Comparison of ENCODE assay signal across 32 cellular contexts in the genomic region with DNA sequence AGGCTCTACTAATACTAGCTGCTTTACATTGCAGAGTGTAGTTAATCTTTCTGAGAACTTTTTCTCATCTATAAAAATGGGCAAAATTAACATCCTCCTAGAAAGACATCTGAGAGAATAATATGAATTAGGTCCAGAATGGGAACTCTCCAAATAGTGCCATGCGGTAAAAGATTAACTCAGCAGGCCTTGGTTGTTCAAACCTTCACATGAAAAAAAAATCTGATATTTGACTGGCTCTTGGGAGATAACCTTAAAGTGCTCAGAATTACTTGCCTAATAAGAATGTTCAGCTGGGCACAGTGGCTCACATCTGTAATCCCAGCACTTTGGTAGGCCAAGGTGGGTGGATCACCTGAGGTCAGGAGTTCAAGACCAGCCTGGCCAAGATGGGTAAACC. TPM values are rescaled to one million over a fixed set of nuclear protein-coding genes. Genes with fewer than 3 reads are reported as not detected.
"Had no signal": no experiment of that assay in that cellular context is flagged by ENCODE, and none has a peak within 500 bp of the region (broad histone marks: within the 10 kb centered on the region; RNA-seq: fewer than 3 reads in every experiment).

No MANE protein-coding gene starts in this region.

- H3K36me3 Mint-ChIP-seq: activated CD4-positive, alpha-beta memory T cell treated with anti-CD3 and anti-CD28 coated beads for 36 hours; activated naive CD8-positive, alpha-beta T cell treated with anti-CD3 and anti-CD28 coated beads, Interleukin-2, amount 10 ng/mL, durations not matched to agents 7 days and 5 days; T-cell had no signal

- H3K36me3 ChIP-seq: ascending aorta, brain microvascular endothelial cell, breast epithelium had no signal

- H3K9me3 ChIP-seq: ascending aorta, breast epithelium had no signal

- H3K4me1 ChIP-seq: ascending aorta, breast epithelium had no signal

- ATAC-seq: activated CD4-positive, alpha-beta T cell treated with anti-CD3 and anti-CD28 coated beads for 36 hours; activated CD8-positive, alpha-beta T cell treated with anti-CD3 and anti-CD28 coated beads for 36 hours; activated naive CD8-positive, alpha-beta T cell treated with anti-CD3 and anti-CD28 coated beads, Interleukin-2, amount 50 U/mL, for 24 hours; activated T-cell treated with anti-CD3 and anti-CD28 coated beads, Interleukin-2, amount 50 U/mL, for 4 hours; activated T-cell treated with anti-CD3 and anti-CD28 coated beads, Interleukin-2, amount 50 U/mL, for 72 hours; activated T-helper 17 cell treated with anti-CD3 and anti-CD28 coated beads, Interleukin-2, amount 50 U/mL, for 72 hours; T-cell; T-helper 17 cell had no signal

- H3K27me3 ChIP-seq: ascending aorta, brain microvascular endothelial cell, breast epithelium had no signal

- DNase-seq: activated B cell treated with CpG ODN at 0.5 μM for 24 hours; activated CD4-positive, alpha-beta memory T cell treated with anti-CD3 and anti-CD28 coated beads for 36 hours; activated CD4-positive, alpha-beta T cell treated with anti-CD3 and anti-CD28 coated beads for 36 hours; activated CD4-positive, alpha-beta T cell treated with anti-CD3 and anti-CD28 coated beads for 48 hours; activated CD4-positive, alpha-beta T cell treated with anti-CD3 and anti-CD28 coated beads, Interleukin-2, amount 50 U/mL, for 1 hour; activated CD4-positive, alpha-beta T cell treated with anti-CD3 and anti-CD28 coated beads, Interleukin-2, amount 50 U/mL, for 4 hours; activated CD4-positive, CD25-positive, alpha-beta regulatory T cell treated with anti-CD3 and anti-CD28 coated beads, Interleukin-2, amount 50 U/mL, for 72 hours; activated CD8-positive, alpha-beta memory T cell treated with anti-CD3 and anti-CD28 coated beads, Interleukin-2, amount 50 U/mL, for 4 hours; activated CD8-positive, alpha-beta T cell treated with anti-CD3 and anti-CD28 coated beads for 36 hours; activated effector memory CD4-positive, alpha-beta T cell treated with anti-CD3 and anti-CD28 coated beads, Interleukin-2, amount 50 U/mL, for 16 hours; activated gamma-delta T cell treated with Interleukin-2 at 50 U/mL for 16 hours; activated naive CD4-positive, alpha-beta T cell; activated naive CD4-positive, alpha-beta T cell treated with anti-CD3 and anti-CD28 coated beads for 36 hours; activated naive CD4-positive, alpha-beta T cell treated with anti-CD3 and anti-CD28 coated beads, Interleukin-2, amount 50 U/mL, for 16 hours; activated naive CD8-positive, alpha-beta T cell treated with anti-CD3 and anti-CD28 coated beads, Interleukin-2, amount 10 ng/mL, durations not matched to agents 7 days and 5 days; activated naive CD8-positive, alpha-beta T cell treated with anti-CD3 and anti-CD28 coated beads, Interleukin-2, amount 50 U/mL, for 24 hours; activated T-cell treated with anti-CD3 and anti-CD28 coated beads for 4 hours; activated T-cell treated with anti-CD3 and anti-CD28 coated beads, Interleukin-2, amount 50 U/mL, for 1 hour; activated T-cell treated with anti-CD3 and anti-CD28 coated beads, Interleukin-2, amount 50 U/mL, for 4 hours; activated T-cell treated with anti-CD3 and anti-CD28 coated beads, Interleukin-2, amount 50 U/mL, for 72 hours; amygdala; anterior cingulate cortex; brain microvascular endothelial cell; central memory CD4-positive, alpha-beta T cell; T-cell; T-helper 17 cell had no signal

- H3K27ac ChIP-seq: ascending aorta, brain microvascular endothelial cell, breast epithelium, VCaP had no signal

- H3K27ac Mint-ChIP-seq: activated B cell treated with CpG ODN at 0.5 μM for 24 hours; activated CD4-positive, alpha-beta memory T cell treated with anti-CD3 and anti-CD28 coated beads for 36 hours; activated CD4-positive, alpha-beta T cell treated with anti-CD3 and anti-CD28 coated beads for 36 hours; activated CD8-positive, alpha-beta T cell treated with anti-CD3 and anti-CD28 coated beads for 36 hours; activated naive CD4-positive, alpha-beta T cell treated with anti-CD3 and anti-CD28 coated beads for 36 hours; activated naive CD8-positive, alpha-beta T cell; activated naive CD8-positive, alpha-beta T cell treated with anti-CD3 and anti-CD28 coated beads, Interleukin-2, amount 10 ng/mL, durations not matched to agents 7 days and 5 days; activated naive CD8-positive, alpha-beta T cell treated with anti-CD3 and anti-CD28 coated beads, Interleukin-2, amount 50 U/mL, for 24 hours; activated T-cell treated with anti-CD3 and anti-CD28 coated beads, Interleukin-2, amount 50 U/mL, for 72 hours; activated T-helper 1 cell treated with anti-CD3 and anti-CD28 coated beads, Interleukin-12 subunit alpha, Interleukin-12 subunit beta, Interleukin-2, Interleukin-4 antibody, amounts not matched to agents 30 ng/mL and 10 ng/mL and 1 ng/mL, durations not matched to agents 14 hours and 24 hours and 36 hours; activated T-helper 17 cell treated with anti-CD3 and anti-CD28 coated beads, Interleukin-2, amount 50 U/mL, for 72 hours; T-cell; T-helper 17 cell had no signal

- H3K4me3 ChIP-seq: ascending aorta, breast epithelium had no signal

- H3K9me3 Mint-ChIP-seq: activated B cell treated with CpG ODN at 0.5 μM for 24 hours; activated CD4-positive, alpha-beta memory T cell treated with anti-CD3 and anti-CD28 coated beads for 36 hours; activated CD8-positive, alpha-beta T cell treated with anti-CD3 and anti-CD28 coated beads for 36 hours; activated naive CD4-positive, alpha-beta T cell treated with anti-CD3 and anti-CD28 coated beads for 36 hours; activated naive CD8-positive, alpha-beta T cell treated with anti-CD3 and anti-CD28 coated beads, Interleukin-2, amount 50 U/mL, for 24 hours; activated T-cell treated with anti-CD3 and anti-CD28 coated beads, Interleukin-2, amount 50 U/mL, for 4 hours; activated T-cell treated with anti-CD3 and anti-CD28 coated beads, Interleukin-2, amount 50 U/mL, for 72 hours; activated T-helper 1 cell treated with anti-CD3 and anti-CD28 coated beads, Interleukin-12 subunit alpha, Interleukin-12 subunit beta, Interleukin-2, Interleukin-4 antibody, amounts not matched to agents 30 ng/mL and 10 ng/mL and 1 ng/mL, durations not matched to agents 14 hours and 24 hours and 36 hours; activated T-helper 17 cell treated with anti-CD3 and anti-CD28 coated beads, Interleukin-2, amount 50 U/mL, for 72 hours; T-cell had no signal

RNA-seq across cellular contexts. Expression of a gene that starts 26.7 kb away (rescaled TPM):
- total RNA-seq: ascending aorta had no signal
